Comparison of ENCODE assay signal across 2 cellular contexts in the genomic region with DNA sequence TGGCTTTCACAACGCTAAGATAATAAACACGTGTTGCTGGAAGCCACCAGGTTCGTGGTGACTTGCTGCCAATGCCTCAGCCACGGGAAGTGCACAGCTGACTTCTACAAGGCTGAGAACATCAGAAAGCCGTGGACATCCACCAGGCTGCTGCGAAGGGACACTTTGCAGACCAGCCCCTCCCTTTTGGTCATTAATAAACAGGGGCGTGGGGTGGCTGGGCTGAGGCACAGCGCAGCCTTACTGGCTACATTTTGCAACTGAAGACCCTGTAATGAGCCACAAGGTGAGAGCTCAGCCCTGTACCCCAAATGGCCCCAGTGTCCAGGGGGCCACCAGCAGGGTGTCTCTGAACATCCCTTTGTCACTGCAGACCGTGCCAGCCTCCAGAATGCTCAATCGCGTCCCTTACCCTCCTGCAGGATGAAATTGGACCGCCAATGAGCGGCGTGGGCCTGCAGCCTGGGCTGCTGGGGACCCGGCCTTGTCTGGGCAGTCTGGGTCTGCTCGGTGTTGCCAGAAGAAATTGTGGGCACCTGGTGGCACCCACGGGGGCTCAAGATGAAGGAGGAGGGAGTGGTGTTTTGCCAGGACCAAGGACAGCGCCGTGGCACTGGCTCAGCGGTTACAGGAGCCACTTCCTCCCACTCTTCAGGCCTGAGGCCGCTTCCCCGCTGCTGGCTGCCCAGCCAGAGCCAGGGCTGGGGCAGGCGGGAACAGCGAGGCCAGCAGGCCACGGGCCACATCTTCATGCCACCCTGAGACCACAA.
TF ChIP-seq lines count a peak whose summit lies in the region.

No MANE protein-coding gene starts in this region.

TF ChIP-seq in IMR-90, 13 proteins besides CTCF, POLR2A, EP300 and RAD21:
- TF ChIP-seq ELK1 (IDR thresholded peaks at IDR 0.05; ENCODE audit: borderline replicate concordance, low read depth, low read length) (no peak), BHLHE40 (IDR thresholded peaks at IDR 0.05; ENCODE audit: low read depth, low read length) (no peak), MXI1 (IDR thresholded peaks at IDR 0.05; ENCODE audit: borderline replicate concordance, low read depth, low read length) (no peak), RFX5 (IDR thresholded peaks at IDR 0.05; ENCODE audit: low read depth, low read length) (no peak), CEBPB (IDR thresholded peaks at IDR 0.05; ENCODE audit: low read depth, low read length) (no peak), CHD1 (IDR thresholded peaks at IDR 0.05; ENCODE audit: low read depth, low read length) (no peak), FOS (IDR thresholded peaks at IDR 0.05; ENCODE audit: low read depth, low read length) (no peak), MAFK (IDR thresholded peaks at IDR 0.05; ENCODE audit: low read depth, low read length) (no peak), SMC3 (IDR thresholded peaks at IDR 0.05; ENCODE audit: low read depth, low read length) (no peak), NFE2L2 (IDR thresholded peaks at IDR 0.05; ENCODE audit: low read depth, low read length) (no peak)

TF ChIP-seq in K562, 482 proteins besides CTCF, POLR2A, EP300 and RAD21:
- no peak for TF ChIP-seq MAFF (IDR thresholded peaks at IDR 0.05; ENCODE audit: low read length)
- TF ChIP-seq TEAD2 (tag; IDR thresholded peaks at IDR 0.05), result no peak
- TF ChIP-seq ZBTB33 (CRISPR knock-in tag; IDR thresholded peaks at IDR 0.05), result no peak
- TF ChIP-seq MIER1 (IDR thresholded peaks at IDR 0.05; ENCODE audit: low read depth), result 0 out of 2 replicates have a peak, but pooled peaks have one; percentile 47
- TF ChIP-seq FUS (optimal IDR thresholded peaks at IDR 0.05; ENCODE audit: low read depth, low read length), result no peak
- TF ChIP-seq XRCC5 (IDR thresholded peaks at IDR 0.05; ENCODE audit: low read depth, low read length), result no peak
- TF ChIP-seq EHMT2 (IDR thresholded peaks at IDR 0.05), result 0 out of 2 replicates have a peak, but pooled peaks have one; percentile 49
- TF ChIP-seq MAFG (tag; conservative IDR thresholded peaks at IDR 0.05), result no peak
- TF ChIP-seq, protein P1, sequence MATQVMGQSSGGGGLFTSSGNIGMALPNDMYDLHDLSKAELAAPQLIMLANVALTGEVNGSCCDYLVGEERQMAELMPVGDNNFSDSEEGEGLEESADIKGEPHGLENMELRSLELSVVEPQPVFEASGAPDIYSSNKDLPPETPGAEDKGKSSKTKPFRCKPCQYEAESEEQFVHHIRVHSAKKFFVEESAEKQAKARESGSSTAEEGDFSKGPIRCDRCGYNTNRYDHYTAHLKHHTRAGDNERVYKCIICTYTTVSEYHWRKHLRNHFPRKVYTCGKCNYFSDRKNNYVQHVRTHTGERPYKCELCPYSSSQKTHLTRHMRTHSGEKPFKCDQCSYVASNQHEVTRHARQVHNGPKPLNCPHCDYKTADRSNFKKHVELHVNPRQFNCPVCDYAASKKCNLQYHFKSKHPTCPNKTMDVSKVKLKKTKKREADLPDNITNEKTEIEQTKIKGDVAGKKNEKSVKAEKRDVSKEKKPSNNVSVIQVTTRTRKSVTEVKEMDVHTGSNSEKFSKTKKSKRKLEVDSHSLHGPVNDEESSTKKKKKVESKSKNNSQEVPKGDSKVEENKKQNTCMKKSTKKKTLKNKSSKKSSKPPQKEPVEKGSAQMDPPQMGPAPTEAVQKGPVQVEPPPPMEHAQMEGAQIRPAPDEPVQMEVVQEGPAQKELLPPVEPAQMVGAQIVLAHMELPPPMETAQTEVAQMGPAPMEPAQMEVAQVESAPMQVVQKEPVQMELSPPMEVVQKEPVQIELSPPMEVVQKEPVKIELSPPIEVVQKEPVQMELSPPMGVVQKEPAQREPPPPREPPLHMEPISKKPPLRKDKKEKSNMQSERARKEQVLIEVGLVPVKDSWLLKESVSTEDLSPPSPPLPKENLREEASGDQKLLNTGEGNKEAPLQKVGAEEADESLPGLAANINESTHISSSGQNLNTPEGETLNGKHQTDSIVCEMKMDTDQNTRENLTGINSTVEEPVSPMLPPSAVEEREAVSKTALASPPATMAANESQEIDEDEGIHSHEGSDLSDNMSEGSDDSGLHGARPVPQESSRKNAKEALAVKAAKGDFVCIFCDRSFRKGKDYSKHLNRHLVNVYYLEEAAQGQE (CRISPR knock-in tag; IDR thresholded peaks at IDR 0.05; ENCODE audit: low read depth), result peak; percentile 87
